Comparison of ENCODE assay signal across 9 cellular contexts in the genomic region with DNA sequence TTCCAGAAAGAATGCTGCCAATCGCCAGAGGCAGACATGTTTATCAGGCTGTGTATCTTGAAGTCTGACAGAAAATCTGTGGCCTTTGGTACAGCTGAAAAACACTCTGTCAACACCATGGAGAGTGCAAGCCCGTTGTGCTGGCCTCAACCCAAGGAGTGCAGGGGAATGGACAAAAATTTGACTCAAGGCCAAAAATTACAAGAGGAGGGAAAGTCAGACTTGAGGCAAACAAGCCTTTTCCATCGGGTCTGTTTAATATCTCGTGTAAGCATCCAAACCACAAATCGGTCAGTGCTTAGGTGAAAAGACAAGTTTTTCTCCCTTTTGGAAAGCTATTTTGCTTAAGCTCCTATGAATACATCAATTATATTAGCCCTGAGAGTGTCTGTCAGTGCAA.
DNase-seq lines count a peak whose midpoint lies in the region; ATAC-seq and TF ChIP-seq lines count a peak whose summit lies in the region.
"Had no signal": no experiment of that assay in that cellular context is flagged by ENCODE, and none has a peak within 500 bp of the region (broad histone marks: within the 10 kb centered on the region; RNA-seq: fewer than 3 reads in every experiment).

No MANE protein-coding gene starts in this region.

- intact Hi-C loops in breast epithelium (cut with DNase I; ENCODE audit: low total_unique reads) (no loop called here), lower leg skin (cut with DNase I; ENCODE audit: low total_unique reads) (no loop called here), transverse colon (cut with DNase I; ENCODE audit: low total_unique reads) (loop anchor here (5.0 kb wide), 2 partner anchors 94 to 184 kb away; no protein-coding TSS in a partner anchor)

- no peak for TF ChIP-seq EP300 in transverse colon (IDR thresholded peaks at IDR 0.05; ENCODE audit: low read depth)

- no peaks in the 10 kb centered on the region for H3K4me1 ChIP-seq in breast epithelium
- H3K4me1 ChIP-seq in transverse colon = peaks cover 12 to 46% (median 21%) of the 10 kb centered on the region in 4 donors

- H3K27ac Mint-ChIP-seq in HFFc6 = no peak overlapping the region

- H3K4me3 ChIP-seq in breast epithelium = no peak overlapping the region
- no peak overlapping the region for H3K4me3 ChIP-seq in lower leg skin (ENCODE audit: low read depth, poor library complexity, severe bottlenecking)
- H3K4me3 ChIP-seq in transverse colon = no peak overlapping the region

- H3K27ac ChIP-seq in breast epithelium = peak overlapping the region; percentile 0 to 3
- peak overlapping the region; percentile 85 to 94 (median 86) for H3K27ac ChIP-seq in transverse colon

- peaks cover 0 to 18% of the 10 kb centered on the region in 2 donors for H3K27me3 ChIP-seq in breast epithelium
- peaks cover under 1% of the 10 kb centered on the region for H3K27me3 ChIP-seq in transverse colon

- TF ChIP-seq POLR2A in breast epithelium (IDR thresholded peaks at IDR 0.05) = no peak
- no peak for TF ChIP-seq POLR2A in lower leg skin (IDR thresholded peaks at IDR 0.05)
- no peak for TF ChIP-seq POLR2A in transverse colon (IDR thresholded peaks at IDR 0.05)

- H3K9me3 Mint-ChIP-seq in HFFc6 = peaks cover 6% of the 10 kb centered on the region

- WGBS in lower leg skin, 2 donors = 24 to 29% methylated on average over 5 of the region's 5 CpGs
- 31 to 36% methylated on average over 3 to 5 of the region's 5 CpGs for WGBS in transverse colon (ENCODE audit: low coverage in 1 of 2), 2 donors

- in situ Hi-C loops in transverse colon (cut with MboI; ENCODE audit: low pct_ligation_motif_present in 1 of 4, low pct_unique_long_range_greater_than_20kb in 1 of 4, low sequenced_read_pairs in 3 of 4) (loop anchor here in 3 of 4 donors (10.0 to 25.0 kb wide), 6 partner anchors 184 to 592 kb away; no protein-coding TSS in a partner anchor), GM13977 (cut with MboI; ENCODE audit: low pct_unique_long_range_greater_than_20kb, low sequenced_read_pairs, unreplicated experiment) (no loop called here)

- no peaks in the 10 kb centered on the region for H3K9me3 ChIP-seq in breast epithelium
- no peaks in the 10 kb centered on the region for H3K9me3 ChIP-seq in transverse colon

- ATAC-seq in HG03095 (IDR thresholded peaks at IDR 0.05; ENCODE audit: unreplicated experiment) (no peak), GM19328 (IDR thresholded peaks at IDR 0.05; ENCODE audit: unreplicated experiment) (no peak)

- H3K4me3 Mint-ChIP-seq in HFFc6 = no peak overlapping the region

- H3K4me1 Mint-ChIP-seq in HFFc6 (ENCODE audit: low read depth) = peaks cover 32% of the 10 kb centered on the region

- no peaks in the 10 kb centered on the region for H3K36me3 Mint-ChIP-seq in HFFc6 (ENCODE audit: low read depth)

- peaks cover 10% of the 10 kb centered on the region for H3K27me3 Mint-ChIP-seq in HFFc6 (ENCODE audit: insufficient read depth)

- no peak for TF ChIP-seq CTCF in breast epithelium (IDR thresholded peaks at IDR 0.05)
- TF ChIP-seq CTCF in lower leg skin (IDR thresholded peaks at IDR 0.05) = no peak
- TF ChIP-seq CTCF in transverse colon (IDR thresholded peaks at IDR 0.05) = no peak
- TF ChIP-seq CTCF in HFFc6 (IDR thresholded peaks at IDR 0.05) = no peak
- no peak for TF ChIP-seq CTCF in GM13977 (IDR thresholded peaks at IDR 0.05; ENCODE audit: extremely low read depth, insufficient read depth, missing control alignments)

- no peaks in the 10 kb centered on the region for H3K36me3 ChIP-seq in breast epithelium
- H3K36me3 ChIP-seq in transverse colon = no peaks in the 10 kb centered on the region

- peak; percentile 43 for DNase-seq in NCI-H1092 (lab: John Stamatoyannopoulos, UW)
- peak in 1 of 2 donors; percentile 60 for DNase-seq in breast epithelium (ENCODE audit: low spot score in 2 of 2)
- peak; percentile 79 to 88 for DNase-seq in lower leg skin (ENCODE audit: low spot score in 2 of 2)
- DNase-seq in transverse colon = peak; percentile 56
- DNase-seq in HFFc6 = no peak
- no peak for DNase-seq in GM13977 (ENCODE audit: low spot score)
- DNase-seq: activated naive CD4-positive, alpha-beta T cell had no signal

Comparison
In these comparisons a context has a peak if more than half of its experiments do, and no peak if none do; other contexts are left out.
1. DNase-seq: peak in NCI-H1092 (single experiment), lower leg skin (2 of 2) and transverse colon (single experiment); none in HFFc6 (single experiment) and GM13977 (single experiment).